Comparison of ENCODE assay signal across 7 cellular contexts in genomic region chr2:229714080-229714735, GRCh38. TPM values are rescaled to one million over a fixed set of nuclear protein-coding genes. Genes with fewer than 3 reads are reported as not detected.
DNase-seq lines count a peak whose midpoint lies in the region; FAIRE-seq and TF ChIP-seq lines count a peak whose summit lies in the region.

Gene DNER (minus strand): TSS chr2:229714555. CDS start chr2:229714423, 132 bp downstream.

- no peak within 1 kb of the TSS for H4K91ac ChIP-seq in H1 (replicated peaks; ENCODE audit: insufficient read length, low read length)

- peak within 1 kb of the TSS; percentile 65; the same call in 1 of the 2 replicates for H2AFZ ChIP-seq in H1 (ENCODE audit: low read length)

- no peak for TF ChIP-seq CTCF in GM13976 (IDR thresholded peaks at IDR 0.05; ENCODE audit: borderline replicate concordance, control extremely low read depth, extremely low read depth, insufficient read depth, missing control alignments)
- no peak for TF ChIP-seq CTCF in HFFc6 (IDR thresholded peaks at IDR 0.05)
- TF ChIP-seq CTCF in H1 (IDR thresholded peaks at IDR 0.05; ENCODE audit: control extremely low read depth in 1 of 3, insufficient read depth in 1 of 3, low read depth in 1 of 3, low read length in 3 of 3) = no peak
- TF ChIP-seq CTCF in suprapubic skin (IDR thresholded peaks at IDR 0.05) = no peak

- H3K9me3 ChIP-seq in H1 (ENCODE audit: insufficient read depth in 2 of 2, low read depth in 1 of 2, low read length in 1 of 2) (no peaks in the 10 kb centered on the region), mesodermal cell (ENCODE audit: control insufficient read depth, low read length) (no peaks in the 10 kb centered on the region), suprapubic skin (no peaks in the 10 kb centered on the region)

- no peak for FAIRE-seq in H1 (lab: Jason Lieb, UNC)

- H3K27me3 Mint-ChIP-seq in HFFc6 (ENCODE audit: insufficient read depth) = peaks cover 31% of the 10 kb centered on the region
- H3K27me3 Mint-ChIP-seq in activated CD4-positive, alpha-beta T cell treated with anti-CD3 and anti-CD28 coated beads, Interleukin-2, amount 10 ng/mL, durations not matched to agents 7 days and 5 days = peaks cover 77% of the 10 kb centered on the region

- 6% methylated on average over 27 of the region's 84 CpGs; no CpG with 5 or more reads in 1 of the 2 experiments for WGBS in H1 (ENCODE audit: extremely low coverage in 1 of 2, insufficient coverage in 1 of 2, insufficient read length in 1 of 2, insufficient replicate concordance in 2 of 2, low coverage in 1 of 2, low lambda C conversion rate in 2 of 2, missing lambda C conversion rate in 1 of 2), 2 experiments
- WGBS in mesodermal cell (ENCODE audit: insufficient coverage in 2 of 2), 2 experiments = 0 to 1% methylated on average over 44 to 46 of the region's 84 CpGs
- WGBS in suprapubic skin = no CpG with 5 or more reads among the region's 84 CpGs

- CTCF ChIA-PET in activated CD4-positive, alpha-beta T cell treated with anti-CD3 and anti-CD28 coated beads, Interleukin-2, amount 10 ng/mL, durations not matched to agents 7 days and 5 days (lab: Charles Lee) = interaction anchor here (0.7 kb wide), 1 partner anchor 1434 kb away, joined by 5 read pairs; no protein-coding TSS in a partner anchor
- CTCF ChIA-PET in H1 (lab: Charles Lee; ENCODE audit: partially characterized antibody) = interaction anchor here (1.5 kb wide), 2 partner anchors 78 to 109 kb away, joined by 3 read pairs; no protein-coding TSS in a partner anchor

- peak within 1 kb of the TSS in 1 of 4 experiments; percentile 0; a peak in 1 of 7 replicates for H3K9ac ChIP-seq in H1 (replicated peaks in 1 of 4; ENCODE audit: extremely low read depth in 1 of 4, low read depth in 3 of 4, low read length in 3 of 4)

- no peak for TF ChIP-seq POLR2A in H1 (IDR thresholded peaks at IDR 0.05; ENCODE audit: control extremely low read depth in 1 of 2, low read depth in 2 of 2, low read length in 2 of 2)
- TF ChIP-seq POLR2A in suprapubic skin (IDR thresholded peaks at IDR 0.05) = no peak

- H3K36me3 Mint-ChIP-seq in HFFc6 (ENCODE audit: low read depth) = no peaks in the 10 kb centered on the region
- H3K36me3 Mint-ChIP-seq in activated CD4-positive, alpha-beta T cell treated with anti-CD3 and anti-CD28 coated beads, Interleukin-2, amount 10 ng/mL, durations not matched to agents 7 days and 5 days (ENCODE audit: low read depth) = no peaks in the 10 kb centered on the region

- peak within 1 kb of the TSS; percentile 69; the same call in 1 of the 2 replicates for H2BK12ac ChIP-seq in H1 (ENCODE audit: low read depth, low read length)

- peaks cover 0 to 2% of the 10 kb centered on the region in 2 experiments for H4K20me1 ChIP-seq in H1 (replicated peaks in 1 of 2; ENCODE audit: control insufficient read depth in 1 of 2, insufficient read depth in 2 of 2, low read length in 2 of 2)

- H4K5ac ChIP-seq in H1 (ENCODE audit: insufficient read length, low read depth, low read length) = no peak within 1 kb of the TSS

- H3K79me2 ChIP-seq in H1 (ENCODE audit: control insufficient read depth in 1 of 2, insufficient read depth in 2 of 2, low read length in 2 of 2) = no peaks in the 10 kb centered on the region

- H2BK20ac ChIP-seq in H1 (ENCODE audit: low read length) = no peak within 1 kb of the TSS

- H3K4me2 ChIP-seq in H1 (ENCODE audit: insufficient read depth in 1 of 2, low read depth in 2 of 2, low read length in 2 of 2) = peak within 1 kb of the TSS; percentile 60 to 98

- H3K18ac ChIP-seq in H1 (ENCODE audit: extremely low read depth, low read length) = peak within 1 kb of the TSS; percentile 81; the same call in 1 of the 2 replicates

- peak within 1 kb of the TSS; percentile 83; the same call in 1 of the 2 replicates for H4K8ac ChIP-seq in H1 (ENCODE audit: extremely low read depth, insufficient read depth, low read length)

- no peak for TF ChIP-seq RAD21 in H1 (IDR thresholded peaks at IDR 0.05 in 1 of 2, conservative IDR thresholded peaks at IDR 0.05 in 1 of 2; ENCODE audit: low read depth in 2 of 2, low read length in 2 of 2)

- H3K9me3 Mint-ChIP-seq in HFFc6 = no peaks in the 10 kb centered on the region
- H3K9me3 Mint-ChIP-seq in activated CD4-positive, alpha-beta T cell treated with anti-CD3 and anti-CD28 coated beads, Interleukin-2, amount 10 ng/mL, durations not matched to agents 7 days and 5 days = no peaks in the 10 kb centered on the region

- H3K4me1 Mint-ChIP-seq in HFFc6 (ENCODE audit: low read depth) = no peaks in the 10 kb centered on the region
- peaks cover 11% of the 10 kb centered on the region for H3K4me1 Mint-ChIP-seq in activated CD4-positive, alpha-beta T cell treated with anti-CD3 and anti-CD28 coated beads, Interleukin-2, amount 10 ng/mL, durations not matched to agents 7 days and 5 days

- TF ChIP-seq EP300 in H1 (IDR thresholded peaks at IDR 0.05; ENCODE audit: borderline replicate concordance in 1 of 2, low read depth in 2 of 2, low read length in 2 of 2) = peak in 1 of 2 experiments; percentile 70; a peak in 1 of 3 replicates
- TF ChIP-seq EP300 in suprapubic skin (IDR thresholded peaks at IDR 0.05) = no peak

- no peak within 1 kb of the TSS for H3K14ac ChIP-seq in H1 (ENCODE audit: insufficient read length)

- peak within 1 kb of the TSS; percentile 49; the same call in 1 of the 2 replicates for H2BK15ac ChIP-seq in H1 (ENCODE audit: low read length)

- no peak within 1 kb of the TSS for H2BK120ac ChIP-seq in H1 (replicated peaks; ENCODE audit: low read depth, low read length)

- peaks cover 1 to 16% (median 13%) of the 10 kb centered on the region in 4 experiments for H3K27me3 ChIP-seq in H1 (replicated peaks in 1 of 4; ENCODE audit: control insufficient read depth in 3 of 4, extremely low read depth in 1 of 4, insufficient read depth in 3 of 4, low read length in 3 of 4)
- peaks cover 78% of the 10 kb centered on the region for H3K27me3 ChIP-seq in suprapubic skin

- peak within 1 kb of the TSS; percentile 60 for H3K4me3 Mint-ChIP-seq in HFFc6
- H3K4me3 Mint-ChIP-seq in activated CD4-positive, alpha-beta T cell treated with anti-CD3 and anti-CD28 coated beads, Interleukin-2, amount 10 ng/mL, durations not matched to agents 7 days and 5 days = peak within 1 kb of the TSS; percentile 30

- H3K27ac ChIP-seq in H1 (ENCODE audit: low read depth, low read length) = no peak within 1 kb of the TSS
- H3K27ac ChIP-seq in mesodermal cell (ENCODE audit: low read depth, low read length, severe bottlenecking) = no peak within 1 kb of the TSS
- H3K27ac ChIP-seq in suprapubic skin = peak within 1 kb of the TSS; percentile 10

- H3K36me3 ChIP-seq in H1 (ENCODE audit: control insufficient read depth in 2 of 4, insufficient read depth in 4 of 4, low read length in 3 of 4) (no peaks in the 10 kb centered on the region), mesodermal cell (ENCODE audit: control insufficient read depth, insufficient read depth, low read length) (no peaks in the 10 kb centered on the region), suprapubic skin (no peaks in the 10 kb centered on the region)

- H3K23me2 ChIP-seq in H1 (ENCODE audit: low read depth, low read length) = peaks cover 15% of the 10 kb centered on the region

- H3K4me3 ChIP-seq in H1 (ENCODE audit: extremely low read depth in 1 of 4, insufficient read depth in 2 of 4, low read depth in 3 of 4, low read length in 4 of 4) (peak within 1 kb of the TSS; percentile 25 to 80 (median 58)), mesodermal cell (ENCODE audit: extremely low read depth, insufficient read depth, low read length, poor library complexity, severe bottlenecking) (peak within 1 kb of the TSS; percentile 37), suprapubic skin (peak within 1 kb of the TSS; percentile 42)

- in situ Hi-C loops in GM13976 (cut with MboI; ENCODE audit: low sequenced_read_pairs, unreplicated experiment) = no loop called here

- POLR2A ChIA-PET in activated CD4-positive, alpha-beta T cell treated with anti-CD3 and anti-CD28 coated beads, Interleukin-2, amount 10 ng/mL, durations not matched to agents 7 days and 5 days (lab: Charles Lee) = no interaction called here
- POLR2A ChIA-PET in H1 (lab: Charles Lee; ENCODE audit: partially characterized antibody) = interaction anchor here (0.6 kb wide), 1 partner anchor 20 kb away, joined by 3 read pairs; no protein-coding TSS in a partner anchor

- no peak within 1 kb of the TSS for H2BK5ac ChIP-seq in H1 (ENCODE audit: low read depth, low read length)

- H3K79me1 ChIP-seq in H1 (ENCODE audit: low read depth, low read length) = no peaks in the 10 kb centered on the region

- no peak within 1 kb of the TSS for H3K27ac Mint-ChIP-seq in HFFc6
- H3K27ac Mint-ChIP-seq in activated CD4-positive, alpha-beta T cell treated with anti-CD3 and anti-CD28 coated beads, Interleukin-2, amount 10 ng/mL, durations not matched to agents 7 days and 5 days = no peak within 1 kb of the TSS

- no peak within 1 kb of the TSS for H2AK5ac ChIP-seq in H1 (ENCODE audit: low read depth, low read length)

- no peak within 1 kb of the TSS for H3K23ac ChIP-seq in H1 (ENCODE audit: insufficient read length)

- no peak within 1 kb of the TSS for H3K56ac ChIP-seq in H1 (replicated peaks; ENCODE audit: insufficient read length, low read depth, low read length)

- H3K4ac ChIP-seq in H1 (replicated peaks; ENCODE audit: insufficient read length, low read depth, low read length) = peak within 1 kb of the TSS; percentile 41

- DNase-seq in GM13976 (ENCODE audit: low spot score) = peak; percentile 85
- no peak for DNase-seq in HFFc6
- peak; percentile 71 for DNase-seq in NCI-H146 (lab: John Stamatoyannopoulos, UW)
- DNase-seq in activated CD4-positive, alpha-beta T cell treated with anti-CD3 and anti-CD28 coated beads, Interleukin-2, amount 10 ng/mL, durations not matched to agents 7 days and 5 days = peak; percentile 59
- no peak for DNase-seq in H1 (ENCODE audit: low read depth in 1 of 2, low spot score in 2 of 2)
- no peak for DNase-seq in suprapubic skin (ENCODE audit: low spot score in 2 of 2)

- peaks cover 0 to 8% (median 2%) of the 10 kb centered on the region in 4 experiments; a peak in 5 of 7 replicates for H3K4me1 ChIP-seq in H1 (replicated peaks in 1 of 4; ENCODE audit: control insufficient read depth in 3 of 4, insufficient read depth in 4 of 4, low read length in 3 of 4)
- H3K4me1 ChIP-seq in mesodermal cell (ENCODE audit: control insufficient read depth, insufficient read depth, low read length, poor library complexity, severe bottlenecking) = peaks cover 3% of the 10 kb centered on the region
- H3K4me1 ChIP-seq in suprapubic skin = peaks cover 29% of the 10 kb centered on the region

RNA-seq across cellular contexts. Expression of gene DNER, which starts in this region (rescaled TPM):
- 1 to 10 TPM in 4 of 6 experiments, under 1 TPM in 2; 0.07 to 3.8 (median 2.7) TPM for total RNA-seq in HFFc6 (2021; fragmentation: NEBNext Ultra II Directional; extraction: Animal tissue kit (Norgen Biotek cat#: 25700))
- not detected for total RNA-seq in activated CD4-positive, alpha-beta T cell treated with anti-CD3 and anti-CD28 coated beads, Interleukin-2, amount 10 ng/mL, durations not matched to agents 7 days and 5 days
- total RNA-seq in H1 (2021; fragmentation: NEBNext Ultra II Directional; extraction: Animal tissue kit (Norgen Biotek cat#: 25700)) = 14.6 and 16.3 TPM in 2 replicates
- polyA plus RNA-seq in H1 (2011; rRNA removed) = 6.8 and 7.7 TPM in 2 replicates
- 6.6 TPM for polyA plus RNA-seq in H1 (2011; cell fraction: cytosol; rRNA removed)
- 10.0 TPM for polyA plus RNA-seq in H1 (2011; cell fraction: nucleus; rRNA removed)
- polyA plus RNA-seq in H1 (2012, experiment 1 of 2) = 8.5 to 10.0 TPM (median 9.2 TPM) in 4 replicates
- polyA plus RNA-seq in H1 (2012, experiment 2 of 2) = 4.5 TPM
- 11.9 TPM for polyA plus RNA-seq in H1 (2013, experiment 1 of 2)
- polyA plus RNA-seq in H1 (2013, experiment 2 of 2) = 12.6 TPM
- 9.4 and 13.4 TPM in 2 replicates for polyA minus RNA-seq in H1 (2011; rRNA and poly(A)+ RNA removed)
- polyA minus RNA-seq in H1 (2011; cell fraction: cytosol; rRNA and poly(A)+ RNA removed) = 7.3 TPM
- 7.0 TPM for polyA minus RNA-seq in H1 (2011; cell fraction: nucleus; rRNA and poly(A)+ RNA removed)
- 7.7 TPM for polyA plus RNA-seq in mesodermal cell (2013, experiment 1 of 2)
- 6.5 TPM for polyA plus RNA-seq in mesodermal cell (2013, experiment 2 of 2)
- total RNA-seq in suprapubic skin = 10 to 100 TPM in 3 of 4 donors, 1 to 10 TPM in 1; 8.9 to 29.4 (median 19.5) TPM

Comparison
In these comparisons a context has a peak if more than half of its experiments do, and no peak if none do; other contexts are left out.
1. Peak in DNase-seq in activated CD4-positive, alpha-beta T cell treated with anti-CD3 and anti-CD28 coated beads, Interleukin-2, amount 10 ng/mL, durations not matched to agents 7 days and 5 days; RNA of the gene not detected or under 1 TPM.
2. DNase-seq: peak in GM13976 (single experiment) and NCI-H146 (single experiment); none in HFFc6 (single experiment), H1 (0 of 2) and suprapubic skin (0 of 2).
3. Peak in every context shown above with its lines, with median percentiles within 50 percentile points of each other: H3K4me3 ChIP-seq.